In the genomic region with DNA sequence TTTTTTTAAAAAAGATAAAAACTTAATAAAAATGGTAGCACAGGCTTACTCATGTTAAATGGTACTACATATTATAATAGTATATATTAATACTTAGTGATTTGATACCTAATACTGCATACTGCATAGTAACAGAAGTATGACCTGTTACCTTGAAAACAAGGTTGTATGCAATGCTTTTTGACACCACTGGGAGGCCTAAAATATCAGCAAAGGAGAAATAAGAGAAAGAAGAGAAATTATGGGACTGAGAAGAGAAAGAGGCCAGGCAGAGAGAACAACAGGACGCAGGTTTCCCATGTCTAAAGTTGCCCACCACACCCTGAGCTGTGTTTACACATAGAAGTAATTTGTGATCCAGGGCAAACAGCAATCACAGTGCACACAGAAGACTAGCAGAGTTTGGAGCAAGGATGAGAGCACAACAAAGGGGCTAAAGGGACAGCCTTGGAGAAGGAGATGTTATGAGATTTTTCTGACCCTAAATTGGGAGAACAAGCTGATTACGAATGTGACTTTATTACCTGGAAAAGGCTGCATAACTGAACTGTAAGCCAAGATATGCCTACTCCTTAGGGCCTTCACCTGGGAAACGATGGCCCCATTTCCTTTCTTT, we compare ENCODE assay signal across 8 cellular contexts.
DNase-seq lines count a peak whose midpoint lies in the region; ATAC-seq and TF ChIP-seq lines count a peak whose summit lies in the region.

No MANE protein-coding gene starts in this region.

- H3K4me1 ChIP-seq in heart left ventricle (no peaks in the 10 kb centered on the region), mucosa of descending colon (ENCODE audit: low read depth) (no peaks in the 10 kb centered on the region)

- H3K36me3 Mint-ChIP-seq in WTC11 = no peaks in the 10 kb centered on the region
- H3K36me3 Mint-ChIP-seq in T-helper 17 cell (ENCODE audit: low read depth) = peaks cover 2% of the 10 kb centered on the region

- peak in 9 of 12 donors; percentile 11 to 50 (median 23) for TF ChIP-seq CTCF in heart left ventricle (IDR thresholded peaks at IDR 0.05)
- peak; percentile 29 for TF ChIP-seq CTCF in WTC11 (IDR thresholded peaks at IDR 0.05)
- TF ChIP-seq CTCF in mucosa of descending colon (IDR thresholded peaks at IDR 0.05) = no peak

- H3K27ac ChIP-seq in heart left ventricle = no peak overlapping the region

- H3K27ac Mint-ChIP-seq in WTC11 = no peak overlapping the region; the same call in 1 of the 2 replicates
- no peak overlapping the region for H3K27ac Mint-ChIP-seq in T-helper 17 cell

- no peak for DNase-seq in heart left ventricle
- no peak for DNase-seq in left ventricle myocardium superior
- DNase-seq in WTC11 (ENCODE audit: low spot score) = no peak
- peak in 1 of 3 donors; percentile 20 for DNase-seq in mucosa of descending colon
- no peak for DNase-seq in T-helper 17 cell

- ATAC-seq in heart left ventricle (no peak), left ventricle myocardium superior (no peak), HG03342 (IDR thresholded peaks at IDR 0.05; ENCODE audit: unreplicated experiment) (peak; percentile 87), WTC11 (peak; percentile 60), mucosa of descending colon (peak; percentile 53), HG03039 (IDR thresholded peaks at IDR 0.05; ENCODE audit: unreplicated experiment) (no peak), HG03108 (IDR thresholded peaks at IDR 0.05; ENCODE audit: unreplicated experiment) (no peak), T-helper 17 cell (no peak)

- no peak for TF ChIP-seq POLR2A in heart left ventricle (IDR thresholded peaks at IDR 0.05)

- H3K9me3 Mint-ChIP-seq in WTC11 = no peaks in the 10 kb centered on the region

- H3K9me3 ChIP-seq in heart left ventricle = no peaks in the 10 kb centered on the region
- no peaks in the 10 kb centered on the region for H3K9me3 ChIP-seq in mucosa of descending colon
- H3K9me3 ChIP-seq in T-helper 17 cell (ENCODE audit: control insufficient read depth, low read length, poor library complexity, severe bottlenecking) = no peaks in the 10 kb centered on the region

- H3K36me3 ChIP-seq in heart left ventricle (no peaks in the 10 kb centered on the region), mucosa of descending colon (ENCODE audit: low read depth) (no peaks in the 10 kb centered on the region)

- WGBS in heart left ventricle, 4 donors = 64 to 78% (median 71%) methylated on average over 3 of the region's 3 CpGs

- POLR2A ChIA-PET in WTC11 (lab: Charles Lee) = interaction anchor here (0.6 kb wide), 1 partner anchor 235 kb away, joined by 3 read pairs; no protein-coding TSS in a partner anchor

- H3K27me3 Mint-ChIP-seq in WTC11 (ENCODE audit: low read depth) (no peaks in the 10 kb centered on the region), T-helper 17 cell (peaks cover 22% of the 10 kb centered on the region)

- intact Hi-C loops in heart left ventricle (cut with DNase I) (loop anchor here in 5 of 10 donors (5.0 to 10.0 kb wide), 4 partner anchors 92 to 255 kb away; no protein-coding TSS in a partner anchor), left ventricle myocardium superior (cut with micrococcal nuclease) (no loop called here), mucosa of descending colon (cut with DNase I, micrococcal nuclease) (no loop called here)

- no peaks in the 10 kb centered on the region for H3K4me1 Mint-ChIP-seq in WTC11
- H3K4me1 Mint-ChIP-seq in T-helper 17 cell = peaks cover 2% of the 10 kb centered on the region

- no peaks in the 10 kb centered on the region for H3K27me3 ChIP-seq in heart left ventricle

- CTCF ChIA-PET in WTC11 (lab: Charles Lee) = interaction anchor here (0.6 to 0.8 kb wide), 2 partner anchors 97 to 258 kb away, joined by 3 read pairs; no protein-coding TSS in a partner anchor

- H3K4me3 Mint-ChIP-seq in WTC11 = no peak overlapping the region
- no peak overlapping the region for H3K4me3 Mint-ChIP-seq in T-helper 17 cell

- no peak overlapping the region for H3K4me3 ChIP-seq in heart left ventricle
- no peak overlapping the region for H3K4me3 ChIP-seq in mucosa of descending colon

TF ChIP-seq in WTC11, 78 proteins besides CTCF, POLR2A, EP300 and RAD21 (continues in another document):
- TF ChIP-seq, protein P1, sequence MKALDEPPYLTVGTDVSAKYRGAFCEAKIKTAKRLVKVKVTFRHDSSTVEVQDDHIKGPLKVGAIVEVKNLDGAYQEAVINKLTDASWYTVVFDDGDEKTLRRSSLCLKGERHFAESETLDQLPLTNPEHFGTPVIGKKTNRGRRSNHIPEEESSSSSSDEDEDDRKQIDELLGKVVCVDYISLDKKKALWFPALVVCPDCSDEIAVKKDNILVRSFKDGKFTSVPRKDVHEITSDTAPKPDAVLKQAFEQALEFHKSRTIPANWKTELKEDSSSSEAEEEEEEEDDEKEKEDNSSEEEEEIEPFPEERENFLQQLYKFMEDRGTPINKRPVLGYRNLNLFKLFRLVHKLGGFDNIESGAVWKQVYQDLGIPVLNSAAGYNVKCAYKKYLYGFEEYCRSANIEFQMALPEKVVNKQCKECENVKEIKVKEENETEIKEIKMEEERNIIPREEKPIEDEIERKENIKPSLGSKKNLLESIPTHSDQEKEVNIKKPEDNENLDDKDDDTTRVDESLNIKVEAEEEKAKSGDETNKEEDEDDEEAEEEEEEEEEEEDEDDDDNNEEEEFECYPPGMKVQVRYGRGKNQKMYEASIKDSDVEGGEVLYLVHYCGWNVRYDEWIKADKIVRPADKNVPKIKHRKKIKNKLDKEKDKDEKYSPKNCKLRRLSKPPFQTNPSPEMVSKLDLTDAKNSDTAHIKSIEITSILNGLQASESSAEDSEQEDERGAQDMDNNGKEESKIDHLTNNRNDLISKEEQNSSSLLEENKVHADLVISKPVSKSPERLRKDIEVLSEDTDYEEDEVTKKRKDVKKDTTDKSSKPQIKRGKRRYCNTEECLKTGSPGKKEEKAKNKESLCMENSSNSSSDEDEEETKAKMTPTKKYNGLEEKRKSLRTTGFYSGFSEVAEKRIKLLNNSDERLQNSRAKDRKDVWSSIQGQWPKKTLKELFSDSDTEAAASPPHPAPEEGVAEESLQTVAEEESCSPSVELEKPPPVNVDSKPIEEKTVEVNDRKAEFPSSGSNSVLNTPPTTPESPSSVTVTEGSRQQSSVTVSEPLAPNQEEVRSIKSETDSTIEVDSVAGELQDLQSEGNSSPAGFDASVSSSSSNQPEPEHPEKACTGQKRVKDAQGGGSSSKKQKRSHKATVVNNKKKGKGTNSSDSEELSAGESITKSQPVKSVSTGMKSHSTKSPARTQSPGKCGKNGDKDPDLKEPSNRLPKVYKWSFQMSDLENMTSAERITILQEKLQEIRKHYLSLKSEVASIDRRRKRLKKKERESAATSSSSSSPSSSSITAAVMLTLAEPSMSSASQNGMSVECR (CRISPR knock-in tag; IDR thresholded peaks at IDR 0.05; ENCODE audit: borderline replicate concordance) = no peak
- TF ChIP-seq FOXJ3 (CRISPR knock-in tag; IDR thresholded peaks at IDR 0.05; ENCODE audit: borderline replicate concordance) = no peak
- TF ChIP-seq, protein P2, sequence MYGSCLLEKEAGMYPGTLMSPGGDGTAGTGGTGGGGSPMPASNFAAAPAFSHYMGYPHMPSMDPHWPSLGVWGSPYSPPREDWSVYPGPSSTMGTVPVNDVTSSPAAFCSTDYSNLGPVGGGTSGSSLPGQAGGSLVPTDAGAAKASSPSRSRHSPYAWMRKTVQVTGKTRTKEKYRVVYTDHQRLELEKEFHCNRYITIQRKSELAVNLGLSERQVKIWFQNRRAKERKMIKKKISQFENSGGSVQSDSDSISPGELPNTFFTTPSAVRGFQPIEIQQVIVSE (CRISPR knock-in tag; IDR thresholded peaks at IDR 0.05; ENCODE audit: borderline replicate concordance) = no peak
- TF ChIP-seq GRHL2 (CRISPR knock-in tag; IDR thresholded peaks at IDR 0.05; ENCODE audit: insufficient replicate concordance, severe bottlenecking) = no peak
- TF ChIP-seq, protein P3, sequence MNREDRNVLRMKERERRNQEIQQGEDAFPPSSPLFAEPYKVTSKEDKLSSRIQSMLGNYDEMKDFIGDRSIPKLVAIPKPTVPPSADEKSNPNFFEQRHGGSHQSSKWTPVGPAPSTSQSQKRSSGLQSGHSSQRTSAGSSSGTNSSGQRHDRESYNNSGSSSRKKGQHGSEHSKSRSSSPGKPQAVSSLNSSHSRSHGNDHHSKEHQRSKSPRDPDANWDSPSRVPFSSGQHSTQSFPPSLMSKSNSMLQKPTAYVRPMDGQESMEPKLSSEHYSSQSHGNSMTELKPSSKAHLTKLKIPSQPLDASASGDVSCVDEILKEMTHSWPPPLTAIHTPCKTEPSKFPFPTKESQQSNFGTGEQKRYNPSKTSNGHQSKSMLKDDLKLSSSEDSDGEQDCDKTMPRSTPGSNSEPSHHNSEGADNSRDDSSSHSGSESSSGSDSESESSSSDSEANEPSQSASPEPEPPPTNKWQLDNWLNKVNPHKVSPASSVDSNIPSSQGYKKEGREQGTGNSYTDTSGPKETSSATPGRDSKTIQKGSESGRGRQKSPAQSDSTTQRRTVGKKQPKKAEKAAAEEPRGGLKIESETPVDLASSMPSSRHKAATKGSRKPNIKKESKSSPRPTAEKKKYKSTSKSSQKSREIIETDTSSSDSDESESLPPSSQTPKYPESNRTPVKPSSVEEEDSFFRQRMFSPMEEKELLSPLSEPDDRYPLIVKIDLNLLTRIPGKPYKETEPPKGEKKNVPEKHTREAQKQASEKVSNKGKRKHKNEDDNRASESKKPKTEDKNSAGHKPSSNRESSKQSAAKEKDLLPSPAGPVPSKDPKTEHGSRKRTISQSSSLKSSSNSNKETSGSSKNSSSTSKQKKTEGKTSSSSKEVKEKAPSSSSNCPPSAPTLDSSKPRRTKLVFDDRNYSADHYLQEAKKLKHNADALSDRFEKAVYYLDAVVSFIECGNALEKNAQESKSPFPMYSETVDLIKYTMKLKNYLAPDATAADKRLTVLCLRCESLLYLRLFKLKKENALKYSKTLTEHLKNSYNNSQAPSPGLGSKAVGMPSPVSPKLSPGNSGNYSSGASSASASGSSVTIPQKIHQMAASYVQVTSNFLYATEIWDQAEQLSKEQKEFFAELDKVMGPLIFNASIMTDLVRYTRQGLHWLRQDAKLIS (CRISPR knock-in tag; IDR thresholded peaks at IDR 0.05; ENCODE audit: borderline replicate concordance) = no peak
- TF ChIP-seq, protein P4, sequence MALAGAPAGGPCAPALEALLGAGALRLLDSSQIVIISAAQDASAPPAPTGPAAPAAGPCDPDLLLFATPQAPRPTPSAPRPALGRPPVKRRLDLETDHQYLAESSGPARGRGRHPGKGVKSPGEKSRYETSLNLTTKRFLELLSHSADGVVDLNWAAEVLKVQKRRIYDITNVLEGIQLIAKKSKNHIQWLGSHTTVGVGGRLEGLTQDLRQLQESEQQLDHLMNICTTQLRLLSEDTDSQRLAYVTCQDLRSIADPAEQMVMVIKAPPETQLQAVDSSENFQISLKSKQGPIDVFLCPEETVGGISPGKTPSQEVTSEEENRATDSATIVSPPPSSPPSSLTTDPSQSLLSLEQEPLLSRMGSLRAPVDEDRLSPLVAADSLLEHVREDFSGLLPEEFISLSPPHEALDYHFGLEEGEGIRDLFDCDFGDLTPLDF (CRISPR knock-in tag; IDR thresholded peaks at IDR 0.05) = no peak

Comparison
In these comparisons a context has a peak if more than half of its experiments do, and no peak if none do; other contexts are left out.
1. ATAC-seq: peak in HG03342 (single experiment), WTC11 (single experiment) and mucosa of descending colon (single experiment); none in heart left ventricle (0 of 4), left ventricle myocardium superior (single experiment), HG03039 (single experiment), HG03108 (single experiment) and T-helper 17 cell (single experiment).